In genomic region chr12:122721057-122721545, GRCh38 we compare ENCODE assay signal across 1 cellular context.
TF ChIP-seq lines count a peak whose summit lies in the region.

No MANE protein-coding gene starts in this region.

TF ChIP-seq in GM12878, 131 proteins besides CTCF, POLR2A, EP300 and RAD21 (continues in another document):
- TF ChIP-seq CREB1 (IDR thresholded peaks at IDR 0.05; ENCODE audit: low read depth), result peak; percentile 11; the same call in 1 of the 2 replicates
- TF ChIP-seq EGR1 (IDR thresholded peaks at IDR 0.05; ENCODE audit: borderline replicate concordance in 1 of 2, low read depth in 2 of 2, low read length in 2 of 2), result no peak
- TF ChIP-seq EZH2 (IDR thresholded peaks at IDR 0.05; ENCODE audit: borderline replicate concordance, control insufficient read depth, low read depth, low read length), result no peak
- TF ChIP-seq TCF7 (IDR thresholded peaks at IDR 0.05; ENCODE audit: borderline replicate concordance), result no peak
- peak; percentile 47; the same call in 1 of the 2 replicates for TF ChIP-seq BCL11A (IDR thresholded peaks at IDR 0.05; ENCODE audit: low read depth, low read length)
- TF ChIP-seq PML (IDR thresholded peaks at IDR 0.05; ENCODE audit: low read length), result 0 out of 2 replicates have a peak, but pooled peaks have one; percentile 44
- TF ChIP-seq TCF12 (IDR thresholded peaks at IDR 0.05; ENCODE audit: low read depth, low read length), result no peak
- TF ChIP-seq HDAC2 (IDR thresholded peaks at IDR 0.05), result no peak
- no peak for TF ChIP-seq NBN (IDR thresholded peaks at IDR 0.05)
- no peak for TF ChIP-seq WRNIP1 (IDR thresholded peaks at IDR 0.05; ENCODE audit: borderline replicate concordance, low read depth, low read length)
- TF ChIP-seq CBX3 (IDR thresholded peaks at IDR 0.05; ENCODE audit: borderline replicate concordance, low read depth), result no peak
- TF ChIP-seq BACH1 (IDR thresholded peaks at IDR 0.05; ENCODE audit: borderline replicate concordance), result no peak
- no peak for TF ChIP-seq ASH2L (IDR thresholded peaks at IDR 0.05; ENCODE audit: borderline replicate concordance, low read depth)
- peak; percentile 97 for TF ChIP-seq JUNB (IDR thresholded peaks at IDR 0.05)
- no peak for TF ChIP-seq ESRRA (IDR thresholded peaks at IDR 0.05; ENCODE audit: low read length)
- TF ChIP-seq GATAD2B (conservative IDR thresholded peaks at IDR 0.05; ENCODE audit: low read depth), result no peak
- no peak for TF ChIP-seq HDAC6 (IDR thresholded peaks at IDR 0.05; ENCODE audit: unreplicated experiment)
- TF ChIP-seq SMAD1 (IDR thresholded peaks at IDR 0.05; ENCODE audit: low read depth, partially characterized antibody), result no peak
- TF ChIP-seq ZNF622 (IDR thresholded peaks at IDR 0.05), result no peak
- no peak for TF ChIP-seq ZBTB11 (CRISPR knock-in tag; IDR thresholded peaks at IDR 0.05)
- no peak for TF ChIP-seq BRCA1 (IDR thresholded peaks at IDR 0.05; ENCODE audit: low read depth, low read length)
- no peak for TF ChIP-seq CUX1 (IDR thresholded peaks at IDR 0.05; ENCODE audit: insufficient replicate concordance, low read depth, low read length)
- TF ChIP-seq IKZF2 (IDR thresholded peaks at IDR 0.05), result peak; percentile 88 to 92
- no peak for TF ChIP-seq SIN3A (IDR thresholded peaks at IDR 0.05; ENCODE audit: low read depth, low read length)
- no peak for TF ChIP-seq RB1 (IDR thresholded peaks at IDR 0.05; ENCODE audit: borderline replicate concordance)
- TF ChIP-seq ELK1 (IDR thresholded peaks at IDR 0.05; ENCODE audit: low read depth, low read length), result no peak
- TF ChIP-seq ZNF217 (IDR thresholded peaks at IDR 0.05), result peak; percentile 71; the same call in 1 of the 2 replicates
- TF ChIP-seq MYB (IDR thresholded peaks at IDR 0.05; ENCODE audit: borderline replicate concordance, low read depth, low read length), result no peak
- TF ChIP-seq FOXM1 (IDR thresholded peaks at IDR 0.05; ENCODE audit: low read depth, low read length), result peak; percentile 73; the same call in 1 of the 2 replicates
- TF ChIP-seq IRF4 (IDR thresholded peaks at IDR 0.05; ENCODE audit: low read depth, low read length), result peak; percentile 87
- TF ChIP-seq RBBP5 (conservative IDR thresholded peaks at IDR 0.05), result no peak
- TF ChIP-seq TARDBP (IDR thresholded peaks at IDR 0.05; ENCODE audit: borderline replicate concordance), result no peak
- TF ChIP-seq STAT3 (IDR thresholded peaks at IDR 0.05; ENCODE audit: low read depth, low read length), result no peak
- no peak for TF ChIP-seq YBX1 (IDR thresholded peaks at IDR 0.05)
- no peak for TF ChIP-seq ZBTB40 (IDR thresholded peaks at IDR 0.05; ENCODE audit: borderline replicate concordance)
- TF ChIP-seq PBX3 (IDR thresholded peaks at IDR 0.05; ENCODE audit: insufficient replicate concordance, low read depth, low read length), result no peak
- TF ChIP-seq PRDM15 (CRISPR knock-in tag; IDR thresholded peaks at IDR 0.05), result no peak
- TF ChIP-seq MEF2B (IDR thresholded peaks at IDR 0.05; ENCODE audit: partially characterized antibody, poor library complexity, severe bottlenecking), result no peak
- no peak for TF ChIP-seq MAX (IDR thresholded peaks at IDR 0.05; ENCODE audit: low read depth, low read length)
